Comparison of ENCODE assay signal across 9 cellular contexts in genomic region chr11:95700471-95700817, GRCh38.
DNase-seq lines count a peak whose midpoint lies in the region; ATAC-seq and TF ChIP-seq lines count a peak whose summit lies in the region.
"Had no signal": no experiment of that assay in that cellular context is flagged by ENCODE, and none has a peak within 500 bp of the region (broad histone marks: within the 10 kb centered on the region; RNA-seq: fewer than 3 reads in every experiment).

No MANE protein-coding gene starts in this region.

- H3K27me3 Mint-ChIP-seq in T-helper 1 cell treated with Interleukin-12 subunit alpha and Interleukin-12 subunit beta and Interleukin-4 antibody, amounts not matched to agents 30 μg/mL and 1 μg/mL, for 36 hours (ENCODE audit: low read depth), result no peaks in the 10 kb centered on the region
- H3K27me3 Mint-ChIP-seq in neural progenitor cell (ENCODE audit: insufficient read depth, low read depth) (no peaks in the 10 kb centered on the region), glutamatergic neuron (ENCODE audit: unreplicated experiment) (peaks cover 2% of the 10 kb centered on the region)

- peak overlapping the region; percentile 64 for H3K4me3 Mint-ChIP-seq in T-helper 1 cell treated with Interleukin-12 subunit alpha and Interleukin-12 subunit beta and Interleukin-4 antibody, amounts not matched to agents 30 μg/mL and 1 μg/mL, for 36 hours
- H3K4me3 Mint-ChIP-seq in neural progenitor cell (no peak overlapping the region), glutamatergic neuron (ENCODE audit: unreplicated experiment) (no peak overlapping the region)

- H3K4me2 ChIP-seq in neural progenitor cell, result no peak overlapping the region

- peaks cover 5% of the 10 kb centered on the region for H3F3A ChIP-seq in neural progenitor cell (ENCODE audit: low read depth)

- H3K4me1 ChIP-seq in neural progenitor cell, result peaks cover 28% of the 10 kb centered on the region

- no peak for DNase-seq in neural progenitor cell (ENCODE audit: low spot score)
- no peak for DNase-seq in AG20443 (ENCODE audit: low spot score)
- no peak for DNase-seq in glutamatergic neuron
- no peak for DNase-seq in NCI-H146 treated with DMSO at 0.1 percent for 48 hours (lab: John Stamatoyannopoulos, UW; ENCODE audit: unreplicated experiment)
- no peak for DNase-seq in H7
- DNase-seq: stimulated activated CD8-positive, alpha-beta memory T cell treated with anti-CD3 and anti-CD28 coated beads, Interleukin-4, amount 100 ng/mL, for 48 hours had no signal

- H3K4me3 ChIP-seq in neural progenitor cell (no peak overlapping the region), H7 (ENCODE audit: insufficient read depth, low read depth, low read length) (no peak overlapping the region)

- ATAC-seq in GM18873 (IDR thresholded peaks at IDR 0.05; ENCODE audit: low FRiP score, unreplicated experiment), result peak; percentile 43
- ATAC-seq in HG02623 (IDR thresholded peaks at IDR 0.05; ENCODE audit: unreplicated experiment), result peak; percentile 44

- H3K27ac Mint-ChIP-seq in T-helper 1 cell treated with Interleukin-12 subunit alpha and Interleukin-12 subunit beta and Interleukin-4 antibody, amounts not matched to agents 30 μg/mL and 1 μg/mL, for 36 hours, result peak overlapping the region; percentile 89
- H3K27ac Mint-ChIP-seq in neural progenitor cell (no peak overlapping the region), glutamatergic neuron (ENCODE audit: unreplicated experiment) (no peak overlapping the region)

- peak overlapping the region; percentile 15 for H2AFZ ChIP-seq in neural progenitor cell (replicated peaks)

- H3K27ac ChIP-seq in neural progenitor cell, result no peak overlapping the region

- H3K4me1 Mint-ChIP-seq in T-helper 1 cell treated with Interleukin-12 subunit alpha and Interleukin-12 subunit beta and Interleukin-4 antibody, amounts not matched to agents 30 μg/mL and 1 μg/mL, for 36 hours (ENCODE audit: low read depth), result peaks cover 53% of the 10 kb centered on the region
- peaks cover 32% of the 10 kb centered on the region for H3K4me1 Mint-ChIP-seq in neural progenitor cell
- peaks cover 8% of the 10 kb centered on the region for H3K4me1 Mint-ChIP-seq in glutamatergic neuron (ENCODE audit: low read depth, unreplicated experiment)

- no peaks in the 10 kb centered on the region for H3K9me3 ChIP-seq in neural progenitor cell (ENCODE audit: low read depth)

- H4K20me1 ChIP-seq in neural progenitor cell (ENCODE audit: low read depth), result no peaks in the 10 kb centered on the region

- no peaks in the 10 kb centered on the region for H3K36me3 ChIP-seq in neural progenitor cell
- H3K36me3 ChIP-seq in H7 (replicated peaks; ENCODE audit: control insufficient read depth, insufficient read depth, low read length), result no peaks in the 10 kb centered on the region

- H3K9ac ChIP-seq in neural progenitor cell, result no peak overlapping the region

- TF ChIP-seq CTCF in neural progenitor cell (IDR thresholded peaks at IDR 0.05) (no peak), glutamatergic neuron (IDR thresholded peaks at IDR 0.05; ENCODE audit: partially characterized antibody, unreplicated experiment) (no peak)

- H3K79me2 ChIP-seq in neural progenitor cell (ENCODE audit: low read depth), result no peaks in the 10 kb centered on the region

- H3K27me3 ChIP-seq in neural progenitor cell, result no peaks in the 10 kb centered on the region
- H3K27me3 ChIP-seq in H7 (ENCODE audit: control insufficient read depth, insufficient read depth, low read length), result no peaks in the 10 kb centered on the region

- no peaks in the 10 kb centered on the region for H3K9me3 Mint-ChIP-seq in T-helper 1 cell treated with Interleukin-12 subunit alpha and Interleukin-12 subunit beta and Interleukin-4 antibody, amounts not matched to agents 30 μg/mL and 1 μg/mL, for 36 hours
- H3K9me3 Mint-ChIP-seq in neural progenitor cell, result no peaks in the 10 kb centered on the region
- H3K9me3 Mint-ChIP-seq in glutamatergic neuron (ENCODE audit: unreplicated experiment), result no peaks in the 10 kb centered on the region

- H3K36me3 Mint-ChIP-seq in T-helper 1 cell treated with Interleukin-12 subunit alpha and Interleukin-12 subunit beta and Interleukin-4 antibody, amounts not matched to agents 30 μg/mL and 1 μg/mL, for 36 hours (ENCODE audit: low read depth), result peaks cover 18% of the 10 kb centered on the region
- H3K36me3 Mint-ChIP-seq in neural progenitor cell (no peaks in the 10 kb centered on the region), glutamatergic neuron (ENCODE audit: unreplicated experiment) (no peaks in the 10 kb centered on the region)
